Comparison of ENCODE assay signal across 8 cellular contexts in the genomic region with DNA sequence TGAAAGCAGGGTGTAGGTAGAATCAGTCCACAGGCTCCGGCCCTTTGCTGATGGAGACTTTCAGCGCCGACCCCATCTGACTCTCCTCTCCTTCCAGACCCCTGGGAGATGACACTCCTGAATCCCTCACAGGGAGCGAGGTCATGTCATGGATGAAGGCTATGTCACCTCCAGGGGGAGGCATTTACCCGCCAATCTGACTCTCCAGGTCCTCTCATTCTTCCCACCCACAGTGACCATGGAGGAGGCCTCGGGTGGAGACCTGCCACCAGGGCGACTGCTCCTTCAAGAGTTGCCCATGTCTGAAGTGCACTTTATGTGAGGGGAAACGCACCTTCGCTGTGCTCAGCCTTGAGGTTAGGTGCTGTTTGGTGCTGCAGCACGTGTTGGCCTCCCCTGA.
DNase-seq lines count a peak whose midpoint lies in the region; ATAC-seq and TF ChIP-seq lines count a peak whose summit lies in the region.

No MANE protein-coding gene starts in this region.

- CTCF ChIA-PET in MCF 10A (lab: Yijun Ruan, JAX) = interaction anchor here (0.6 to 9.0 kb wide), 8 partner anchors 18 to 789 kb away, joined by 3 to 116 read pairs (median 4); no protein-coding TSS in a partner anchor

- H3K36me3 Mint-ChIP-seq in MCF 10A (ENCODE audit: insufficient read depth, unreplicated experiment) = no peaks in the 10 kb centered on the region

- H3K4me1 ChIP-seq in breast epithelium (no peaks in the 10 kb centered on the region), RWPE2 (ENCODE audit: insufficient read depth, poor library complexity, severe bottlenecking) (peaks cover 42% of the 10 kb centered on the region)

- ATAC-seq in RWPE2 (ENCODE audit: low read depth) = peak; percentile 8; the same call in 1 of the 3 replicates
- no peak for ATAC-seq in stimulated activated naive CD8-positive, alpha-beta T cell treated with anti-CD3 and anti-CD28 coated beads, Interleukin-15, amount 100 ng/mL, for 72 hours
- ATAC-seq in GM21825 (IDR thresholded peaks at IDR 0.05; ENCODE audit: unreplicated experiment) = no peak

- TF ChIP-seq CTCF in MCF 10A (IDR thresholded peaks at IDR 0.05; ENCODE audit: unreplicated experiment) (peak; percentile 35), breast epithelium (IDR thresholded peaks at IDR 0.05) (no peak), RWPE2 (IDR thresholded peaks at IDR 0.05; ENCODE audit: poor library complexity, severe bottlenecking) (peak; percentile 45), fibroblast of pulmonary artery (IDR thresholded peaks at IDR 0.05; ENCODE audit: low read length, missing control alignments) (peak; percentile 2)

- no peaks in the 10 kb centered on the region for H3K27me3 ChIP-seq in breast epithelium
- H3K27me3 ChIP-seq in RWPE2 (ENCODE audit: insufficient read depth, poor library complexity, severe bottlenecking) = no peaks in the 10 kb centered on the region

- H3K27ac Mint-ChIP-seq in MCF 10A (ENCODE audit: low read depth, unreplicated experiment) = no peak overlapping the region
- H3K27ac Mint-ChIP-seq in stimulated activated naive CD8-positive, alpha-beta T cell treated with anti-CD3 and anti-CD28 coated beads, Interleukin-15, amount 100 ng/mL, for 72 hours = no peak overlapping the region

- H3K27ac ChIP-seq in breast epithelium = no peak overlapping the region
- no peak overlapping the region for H3K27ac ChIP-seq in RWPE2 (ENCODE audit: poor library complexity, severe bottlenecking)

- no peak overlapping the region for H3K4me3 Mint-ChIP-seq in MCF 10A (ENCODE audit: unreplicated experiment)
- peak overlapping the region in 1 of 2 donors; percentile 30 for H3K4me3 Mint-ChIP-seq in stimulated activated naive CD8-positive, alpha-beta T cell treated with anti-CD3 and anti-CD28 coated beads, Interleukin-15, amount 100 ng/mL, for 72 hours

- BruUV-seq in MCF 10A (replicated peaks; lab: Mats Ljungman, UMichigan) = no TSS peak

- intact Hi-C loops in MCF 10A (cut with micrococcal nuclease) = loop anchor here (1.0 kb wide), 1 partner anchor 49 kb away; no protein-coding TSS in a partner anchor
- intact Hi-C loops in breast epithelium (cut with DNase I; ENCODE audit: low total_unique reads) = no loop called here

- no peaks in the 10 kb centered on the region for H3K9me3 Mint-ChIP-seq in MCF 10A (ENCODE audit: unreplicated experiment)
- H3K9me3 Mint-ChIP-seq in stimulated activated naive CD8-positive, alpha-beta T cell treated with anti-CD3 and anti-CD28 coated beads, Interleukin-15, amount 100 ng/mL, for 72 hours = no peaks in the 10 kb centered on the region

- POLR2A ChIA-PET in MCF 10A (lab: Yijun Ruan, JAX) = no interaction called here

- H3K4me1 Mint-ChIP-seq in MCF 10A (ENCODE audit: insufficient read depth, unreplicated experiment) = peaks cover 35% of the 10 kb centered on the region
- peaks cover 98% of the 10 kb centered on the region for H3K4me1 Mint-ChIP-seq in stimulated activated naive CD8-positive, alpha-beta T cell treated with anti-CD3 and anti-CD28 coated beads, Interleukin-15, amount 100 ng/mL, for 72 hours

- no peak for TF ChIP-seq POLR2A in breast epithelium (IDR thresholded peaks at IDR 0.05)

- DNase-seq in MCF 10A (ENCODE audit: unreplicated experiment) = peak; percentile 68
- DNase-seq in breast epithelium (ENCODE audit: low spot score in 2 of 2) = no peak
- no peak for DNase-seq in RWPE2 (ENCODE audit: low spot score)
- DNase-seq in fibroblast of pulmonary artery (ENCODE audit: low read depth) = no peak
- DNase-seq in stimulated activated naive CD8-positive, alpha-beta T cell treated with anti-CD3 and anti-CD28 coated beads, Interleukin-15, amount 100 ng/mL, for 72 hours = peak; percentile 31 to 57
- DNase-seq in effector CD4-positive, alpha-beta T cell = no peak
- DNase-seq in ecto neural progenitor cell (ENCODE audit: low spot score) = no peak

- H3K4me3 ChIP-seq in breast epithelium (no peak overlapping the region), RWPE2 (ENCODE audit: severe bottlenecking) (no peak overlapping the region), fibroblast of pulmonary artery (replicated peaks; ENCODE audit: low read depth, low read length) (no peak overlapping the region)

- no peaks in the 10 kb centered on the region for H3K9me3 ChIP-seq in breast epithelium
- no peaks in the 10 kb centered on the region for H3K9me3 ChIP-seq in RWPE2 (ENCODE audit: severe bottlenecking)

- no peaks in the 10 kb centered on the region for H3K36me3 ChIP-seq in breast epithelium
- no peaks in the 10 kb centered on the region for H3K36me3 ChIP-seq in RWPE2 (ENCODE audit: low read depth)

- H3K27me3 Mint-ChIP-seq in MCF 10A (ENCODE audit: insufficient read depth, unreplicated experiment) = no peaks in the 10 kb centered on the region
- H3K27me3 Mint-ChIP-seq in stimulated activated naive CD8-positive, alpha-beta T cell treated with anti-CD3 and anti-CD28 coated beads, Interleukin-15, amount 100 ng/mL, for 72 hours = no peaks in the 10 kb centered on the region

Comparison
In these comparisons a context has a peak if more than half of its experiments do, and no peak if none do; other contexts are left out.
1. DNase-seq: peak in MCF 10A (single experiment) and stimulated activated naive CD8-positive, alpha-beta T cell treated with anti-CD3 and anti-CD28 coated beads, Interleukin-15, amount 100 ng/mL, for 72 hours (2 of 2); none in breast epithelium (0 of 2), RWPE2 (single experiment), fibroblast of pulmonary artery (single experiment), effector CD4-positive, alpha-beta T cell (single experiment) and ecto neural progenitor cell (single experiment).
2. CTCF ChIP-seq: peak in MCF 10A (single experiment), RWPE2 (single experiment) and fibroblast of pulmonary artery (single experiment); none in breast epithelium (0 of 3).